ENCODE assay signal across 12 cellular contexts in the genomic region with DNA sequence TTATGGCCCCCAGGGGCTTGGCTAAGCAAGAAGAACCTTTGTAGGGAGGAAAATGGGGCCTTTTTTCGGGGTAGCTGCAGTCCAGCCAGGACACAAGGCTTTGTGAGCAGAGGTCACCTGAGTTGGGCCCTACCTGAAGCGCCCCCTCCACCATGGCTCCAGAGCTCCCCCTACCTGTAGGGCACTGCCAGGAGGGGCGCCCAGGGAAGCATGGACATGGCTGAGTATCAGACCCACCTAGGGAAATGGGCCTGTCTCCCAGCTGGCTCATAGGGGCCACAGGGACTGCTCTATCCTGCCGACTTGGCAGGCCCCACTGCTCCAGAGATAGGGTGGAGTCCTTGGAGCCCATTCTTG. TPM values are rescaled to one million over a fixed set of nuclear protein-coding genes. Genes with fewer than 3 reads are reported as not detected.
DNase-seq lines count a peak whose midpoint lies in the region; ATAC-seq and TF ChIP-seq lines count a peak whose summit lies in the region.
"Had no signal": no experiment of that assay in that cellular context is flagged by ENCODE, and none has a peak within 500 bp of the region (broad histone marks: within the 10 kb centered on the region; RNA-seq: fewer than 3 reads in every experiment).

No MANE protein-coding gene starts in this region.

- CTCF ChIA-PET in activated CD4-positive, alpha-beta T cell treated with anti-CD3 and anti-CD28 coated beads for 36 hours (lab: Charles Lee) = interaction anchor here (0.6 kb wide), 1 partner anchor 12 kb away, joined by 4 read pairs; no protein-coding TSS in a partner anchor
- CTCF ChIA-PET in RWPE1 (lab: Yijun Ruan, JAX) = interaction anchor here (0.5 to 2.0 kb wide), 2 partner anchors 9 to 67 kb away, joined by 3 to 7 read pairs; a partner anchor contains a TSS

- no peak for TF ChIP-seq POLR2A in NB4 (IDR thresholded peaks at IDR 0.05; ENCODE audit: extremely low read depth, insufficient read length)

- peak; percentile 49 for DNase-seq in activated CD4-positive, alpha-beta T cell treated with anti-CD3 and anti-CD28 coated beads for 36 hours
- DNase-seq in activated CD4-positive, alpha-beta T cell treated with anti-CD3 and anti-CD28 coated beads for 1 hour = no peak
- DNase-seq in NB4 (ENCODE audit: low read depth) (no peak), RWPE1 (ENCODE audit: low spot score) (no peak), NCI-H2196 treated with DMSO at 0.1 percent for 48 hours (lab: John Stamatoyannopoulos, UW; ENCODE audit: unreplicated experiment) (no peak), NCI-H187 treated with DMSO at 0.1 percent for 48 hours (lab: John Stamatoyannopoulos, UW) (no peak)
- DNase-seq in stimulated activated CD8-positive, alpha-beta memory T cell treated with anti-CD3 and anti-CD28 coated beads, Interleukin-4, amount 100 ng/mL, for 48 hours = peak; percentile 49
- DNase-seq: IMR-90; stimulated activated naive CD4-positive, alpha-beta T cell had no signal

- no peak overlapping the region for H3K4me3 Mint-ChIP-seq in activated CD4-positive, alpha-beta T cell treated with anti-CD3 and anti-CD28 coated beads for 36 hours

- no peak overlapping the region for H3K4me3 ChIP-seq in NB4 (ENCODE audit: low read depth, low read length)
- H3K4me3 ChIP-seq: adrenal gland had no signal

- no peak overlapping the region for H3K27ac Mint-ChIP-seq in activated CD4-positive, alpha-beta T cell treated with anti-CD3 and anti-CD28 coated beads for 36 hours
- H3K27ac Mint-ChIP-seq: nephron had no signal

- TF ChIP-seq CTCF in NB4 (IDR thresholded peaks at IDR 0.05; ENCODE audit: low read depth, low read length) = peak; percentile 29
- TF ChIP-seq CTCF in RWPE1 (conservative IDR thresholded peaks at IDR 0.05; ENCODE audit: low read depth) = no peak

- no peak overlapping the region for H3K27ac ChIP-seq in RWPE1
- H3K27ac ChIP-seq: adrenal gland had no signal

- POLR2A ChIA-PET in activated CD4-positive, alpha-beta T cell treated with anti-CD3 and anti-CD28 coated beads for 36 hours (lab: Charles Lee) = no interaction called here
- POLR2A ChIA-PET in RWPE1 (lab: Yijun Ruan, JAX; ENCODE audit: low non-redundant PET) = no interaction called here

- no peaks in the 10 kb centered on the region for H3K4me1 Mint-ChIP-seq in activated CD4-positive, alpha-beta T cell treated with anti-CD3 and anti-CD28 coated beads for 36 hours

- intact Hi-C loops in activated CD4-positive, alpha-beta T cell treated with anti-CD3 and anti-CD28 coated beads for 36 hours (cut with DNase I, micrococcal nuclease) = loop anchor here in 1 of 2 experiments (1.0 kb wide), 1 partner anchor 76 kb away; no protein-coding TSS in a partner anchor

- ATAC-seq in activated CD4-positive, alpha-beta T cell treated with anti-CD3 and anti-CD28 coated beads for 36 hours = peak; percentile 51
- ATAC-seq in esophagus mucosa = peak; percentile 50

- no peaks in the 10 kb centered on the region for H3K36me3 Mint-ChIP-seq in activated CD4-positive, alpha-beta T cell treated with anti-CD3 and anti-CD28 coated beads for 36 hours (ENCODE audit: low read depth)

- H3K27me3 Mint-ChIP-seq in activated CD4-positive, alpha-beta T cell treated with anti-CD3 and anti-CD28 coated beads for 36 hours = peaks cover 3% of the 10 kb centered on the region

- no peaks in the 10 kb centered on the region for H3K9me3 Mint-ChIP-seq in activated CD4-positive, alpha-beta T cell treated with anti-CD3 and anti-CD28 coated beads for 36 hours (ENCODE audit: low read depth)
- H3K9me3 Mint-ChIP-seq: nephron had no signal

RNA-seq across cellular contexts. Expression of a gene that starts 9.0 kb away (rescaled TPM):
- under 1 TPM in 1 of 2 experiments, not detected in 1; 0.11 TPM for total RNA-seq in activated CD4-positive, alpha-beta T cell treated with anti-CD3 and anti-CD28 coated beads for 36 hours
- total RNA-seq in esophagus mucosa = 18.3 TPM

Comparison
In these comparisons a context has a peak if more than half of its experiments do, and no peak if none do; other contexts are left out.
1. DNase-seq: peak in activated CD4-positive, alpha-beta T cell treated with anti-CD3 and anti-CD28 coated beads for 36 hours (single experiment) and stimulated activated CD8-positive, alpha-beta memory T cell treated with anti-CD3 and anti-CD28 coated beads, Interleukin-4, amount 100 ng/mL, for 48 hours (single experiment); none in activated CD4-positive, alpha-beta T cell treated with anti-CD3 and anti-CD28 coated beads for 1 hour (single experiment), NB4 (single experiment), RWPE1 (single experiment), NCI-H2196 treated with DMSO at 0.1 percent for 48 hours (single experiment) and NCI-H187 treated with DMSO at 0.1 percent for 48 hours (single experiment).
2. RNA of a gene that starts 9.0 kb away (total RNA-seq): 18.3 TPM in esophagus mucosa (single experiment); 0.11 TPM in activated CD4-positive, alpha-beta T cell treated with anti-CD3 and anti-CD28 coated beads for 36 hours; every median in the first group is over 10 times any median in the second.